1 cellular context compared by ENCODE assay signal in the genomic region with DNA sequence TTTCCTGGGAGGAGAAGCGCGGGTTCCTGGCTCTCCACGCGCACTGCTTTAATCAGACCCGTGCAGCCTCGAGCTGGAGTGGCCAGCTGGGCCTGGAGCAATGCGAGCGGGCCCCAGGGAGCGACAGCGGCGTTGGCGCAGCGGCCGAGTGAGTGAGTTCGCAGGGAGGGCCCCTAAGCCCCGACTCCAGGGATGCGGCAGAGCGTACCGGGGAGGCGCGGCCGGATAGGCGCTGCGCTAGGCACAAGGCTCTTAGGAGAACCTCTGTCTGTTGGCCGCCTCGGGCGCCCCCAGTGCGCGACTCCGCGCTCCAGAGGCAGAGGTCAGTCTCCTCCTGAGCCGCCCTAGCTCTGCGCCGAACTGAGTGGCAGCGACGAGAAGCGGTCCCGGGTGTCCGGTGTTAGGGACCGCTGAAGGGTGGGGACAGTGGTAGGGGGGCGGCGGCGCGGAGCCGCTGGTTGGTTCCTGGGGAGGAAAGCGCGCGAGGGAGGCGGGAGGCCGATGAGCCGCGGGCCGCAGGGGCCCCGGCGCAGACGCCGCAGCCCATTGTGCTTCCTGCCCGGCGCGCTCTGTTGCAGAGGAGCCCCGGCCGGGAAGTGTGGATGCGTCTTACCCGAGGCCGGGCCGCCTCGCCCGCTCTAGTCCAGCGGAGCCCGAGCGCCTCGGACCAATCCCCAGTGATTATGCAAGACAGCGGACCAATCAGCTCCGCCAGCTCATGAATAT.
TF ChIP-seq lines count a peak whose summit lies in the region.

No MANE protein-coding gene starts in this region.

TF ChIP-seq in K562, 482 proteins besides CTCF, POLR2A, EP300 and RAD21 (continued from another document and continues in another):
- peak; percentile 71; the same call in 1 of the 2 replicates for TF ChIP-seq ZNF609 (CRISPR knock-in tag; IDR thresholded peaks at IDR 0.05; ENCODE audit: borderline replicate concordance)
- peak; percentile 89 for TF ChIP-seq TAF1 (IDR thresholded peaks at IDR 0.05; ENCODE audit: control insufficient read depth, extremely low read depth, insufficient read depth, low read length, severe bottlenecking)
- peak; percentile 32; the same call in 1 of the 2 replicates for TF ChIP-seq SIN3B (IDR thresholded peaks at IDR 0.05; ENCODE audit: low read depth)
- peak; percentile 32 for TF ChIP-seq FUS (optimal IDR thresholded peaks at IDR 0.05; ENCODE audit: low read depth, low read length)
- peak; percentile 72 for TF ChIP-seq ARID1B (IDR thresholded peaks at IDR 0.05)
- peak; percentile 23; the same call in 1 of the 2 replicates for TF ChIP-seq FOXP1 (CRISPR knock-in tag; IDR thresholded peaks at IDR 0.05)
- no peak for TF ChIP-seq ELF4 (CRISPR knock-in tag; IDR thresholded peaks at IDR 0.05)
- peak; percentile 87 for TF ChIP-seq TBP (optimal IDR thresholded peaks at IDR 0.05; ENCODE audit: low read depth, low read length)
- TF ChIP-seq ZNF830 (CRISPR knock-in tag; IDR thresholded peaks at IDR 0.05): peak; percentile 9; the same call in 1 of the 2 replicates
- peak; percentile 48 for TF ChIP-seq E2F8 (IDR thresholded peaks at IDR 0.05; ENCODE audit: low read depth, partially characterized antibody)
- TF ChIP-seq ESRRA (IDR thresholded peaks at IDR 0.05; ENCODE audit: borderline replicate concordance, low read depth): 0 out of 2 replicates have a peak, but pooled peaks have one; percentile 43
- peak; percentile 62; the same call in 1 of the 2 replicates for TF ChIP-seq TOE1 (IDR thresholded peaks at IDR 0.05; ENCODE audit: borderline replicate concordance)
- TF ChIP-seq TOE1 (CRISPR knock-in tag; IDR thresholded peaks at IDR 0.05; ENCODE audit: borderline replicate concordance, low read depth): no peak
- no peak for TF ChIP-seq GTF2A2 (tag; IDR thresholded peaks at IDR 0.05)
- no peak for TF ChIP-seq ZBED1 (IDR thresholded peaks at IDR 0.05)
- peak in 1 of 2 experiments; percentile 61; a peak in 2 of 4 replicates for TF ChIP-seq UBTF (IDR thresholded peaks at IDR 0.05; ENCODE audit: borderline replicate concordance in 1 of 2, low read depth in 2 of 2, low read length in 2 of 2)
- TF ChIP-seq CSDE1 (IDR thresholded peaks at IDR 0.05): no peak; a peak in 1 of 4 replicates
- peak; percentile 94 for TF ChIP-seq POLR2B (IDR thresholded peaks at IDR 0.05; ENCODE audit: low read depth, partially characterized antibody)
- 0 out of 2 replicates have a peak, but pooled peaks have one; percentile 28 for TF ChIP-seq TARDBP (IDR thresholded peaks at IDR 0.05)
- no peak; the same call in none of the 2 replicates for TF ChIP-seq NR2C2 (CRISPR knock-in tag; IDR thresholded peaks at IDR 0.05)
- TF ChIP-seq NR2C2 (tag; IDR thresholded peaks at IDR 0.05): 0 out of 2 replicates have a peak, but pooled peaks have one; percentile 28
- TF ChIP-seq CUX1 (CRISPR knock-in tag; IDR thresholded peaks at IDR 0.05): no peak
- no peak for TF ChIP-seq ATF2 (CRISPR knock-in tag; IDR thresholded peaks at IDR 0.05)
- peak; percentile 1; the same call in 1 of the 2 replicates for TF ChIP-seq LCOR (CRISPR knock-in tag; IDR thresholded peaks at IDR 0.05)
- TF ChIP-seq, protein P1, sequence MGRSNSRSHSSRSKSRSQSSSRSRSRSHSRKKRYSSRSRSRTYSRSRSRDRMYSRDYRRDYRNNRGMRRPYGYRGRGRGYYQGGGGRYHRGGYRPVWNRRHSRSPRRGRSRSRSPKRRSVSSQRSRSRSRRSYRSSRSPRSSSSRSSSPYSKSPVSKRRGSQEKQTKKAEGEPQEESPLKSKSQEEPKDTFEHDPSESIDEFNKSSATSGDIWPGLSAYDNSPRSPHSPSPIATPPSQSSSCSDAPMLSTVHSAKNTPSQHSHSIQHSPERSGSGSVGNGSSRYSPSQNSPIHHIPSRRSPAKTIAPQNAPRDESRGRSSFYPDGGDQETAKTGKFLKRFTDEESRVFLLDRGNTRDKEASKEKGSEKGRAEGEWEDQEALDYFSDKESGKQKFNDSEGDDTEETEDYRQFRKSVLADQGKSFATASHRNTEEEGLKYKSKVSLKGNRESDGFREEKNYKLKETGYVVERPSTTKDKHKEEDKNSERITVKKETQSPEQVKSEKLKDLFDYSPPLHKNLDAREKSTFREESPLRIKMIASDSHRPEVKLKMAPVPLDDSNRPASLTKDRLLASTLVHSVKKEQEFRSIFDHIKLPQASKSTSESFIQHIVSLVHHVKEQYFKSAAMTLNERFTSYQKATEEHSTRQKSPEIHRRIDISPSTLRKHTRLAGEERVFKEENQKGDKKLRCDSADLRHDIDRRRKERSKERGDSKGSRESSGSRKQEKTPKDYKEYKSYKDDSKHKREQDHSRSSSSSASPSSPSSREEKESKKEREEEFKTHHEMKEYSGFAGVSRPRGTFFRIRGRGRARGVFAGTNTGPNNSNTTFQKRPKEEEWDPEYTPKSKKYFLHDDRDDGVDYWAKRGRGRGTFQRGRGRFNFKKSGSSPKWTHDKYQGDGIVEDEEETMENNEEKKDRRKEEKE (IDR thresholded peaks at IDR 0.05; ENCODE audit: borderline replicate concordance in 1 of 2, control insufficient read depth in 1 of 2, low read depth in 2 of 2, low read length in 1 of 2): no peak
- TF ChIP-seq, protein P2, sequence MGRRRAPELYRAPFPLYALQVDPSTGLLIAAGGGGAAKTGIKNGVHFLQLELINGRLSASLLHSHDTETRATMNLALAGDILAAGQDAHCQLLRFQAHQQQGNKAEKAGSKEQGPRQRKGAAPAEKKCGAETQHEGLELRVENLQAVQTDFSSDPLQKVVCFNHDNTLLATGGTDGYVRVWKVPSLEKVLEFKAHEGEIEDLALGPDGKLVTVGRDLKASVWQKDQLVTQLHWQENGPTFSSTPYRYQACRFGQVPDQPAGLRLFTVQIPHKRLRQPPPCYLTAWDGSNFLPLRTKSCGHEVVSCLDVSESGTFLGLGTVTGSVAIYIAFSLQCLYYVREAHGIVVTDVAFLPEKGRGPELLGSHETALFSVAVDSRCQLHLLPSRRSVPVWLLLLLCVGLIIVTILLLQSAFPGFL (CRISPR knock-in tag; IDR thresholded peaks at IDR 0.05): 0 out of 2 replicates have a peak, but pooled peaks have one; percentile 45
- peak; percentile 40; the same call in 1 of the 2 replicates for TF ChIP-seq ZBTB7A (IDR thresholded peaks at IDR 0.05; ENCODE audit: borderline replicate concordance, control insufficient read depth, low read depth, low read length)
